2 cellular contexts compared by ENCODE assay signal in genomic region chr7:133860628-133861135, GRCh38.
A peak's percentile ranks its signal among the peaks of the same experiment; 100 is the strongest.
TF ChIP-seq lines count a peak whose summit lies in the region.

No MANE protein-coding gene starts in this region.

TF ChIP-seq in IMR-90, 13 proteins besides CTCF, POLR2A, EP300 and RAD21 (continued from another document):
- TF ChIP-seq, protein P1, sequence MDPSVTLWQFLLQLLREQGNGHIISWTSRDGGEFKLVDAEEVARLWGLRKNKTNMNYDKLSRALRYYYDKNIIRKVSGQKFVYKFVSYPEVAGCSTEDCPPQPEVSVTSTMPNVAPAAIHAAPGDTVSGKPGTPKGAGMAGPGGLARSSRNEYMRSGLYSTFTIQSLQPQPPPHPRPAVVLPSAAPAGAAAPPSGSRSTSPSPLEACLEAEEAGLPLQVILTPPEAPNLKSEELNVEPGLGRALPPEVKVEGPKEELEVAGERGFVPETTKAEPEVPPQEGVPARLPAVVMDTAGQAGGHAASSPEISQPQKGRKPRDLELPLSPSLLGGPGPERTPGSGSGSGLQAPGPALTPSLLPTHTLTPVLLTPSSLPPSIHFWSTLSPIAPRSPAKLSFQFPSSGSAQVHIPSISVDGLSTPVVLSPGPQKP (IDR thresholded peaks at IDR 0.05; ENCODE audit: borderline replicate concordance, low read depth, low read length): no peak
- TF ChIP-seq CEBPB (IDR thresholded peaks at IDR 0.05; ENCODE audit: low read depth, low read length): no peak
- no peak for TF ChIP-seq SMC3 (IDR thresholded peaks at IDR 0.05; ENCODE audit: low read depth, low read length)
- TF ChIP-seq BHLHE40 (IDR thresholded peaks at IDR 0.05; ENCODE audit: low read depth, low read length): no peak
- TF ChIP-seq NFE2L2 (IDR thresholded peaks at IDR 0.05; ENCODE audit: low read depth, low read length): no peak
- TF ChIP-seq MAZ (IDR thresholded peaks at IDR 0.05; ENCODE audit: borderline replicate concordance, low read depth, low read length): no peak
- TF ChIP-seq, protein P2, sequence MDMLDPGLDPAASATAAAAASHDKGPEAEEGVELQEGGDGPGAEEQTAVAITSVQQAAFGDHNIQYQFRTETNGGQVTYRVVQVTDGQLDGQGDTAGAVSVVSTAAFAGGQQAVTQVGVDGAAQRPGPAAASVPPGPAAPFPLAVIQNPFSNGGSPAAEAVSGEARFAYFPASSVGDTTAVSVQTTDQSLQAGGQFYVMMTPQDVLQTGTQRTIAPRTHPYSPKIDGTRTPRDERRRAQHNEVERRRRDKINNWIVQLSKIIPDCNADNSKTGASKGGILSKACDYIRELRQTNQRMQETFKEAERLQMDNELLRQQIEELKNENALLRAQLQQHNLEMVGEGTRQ (IDR thresholded peaks at IDR 0.05; ENCODE audit: low read depth, low read length): no peak
- TF ChIP-seq CHD1 (IDR thresholded peaks at IDR 0.05; ENCODE audit: low read depth, low read length): no peak
- no peak for TF ChIP-seq MAFK (IDR thresholded peaks at IDR 0.05; ENCODE audit: low read depth, low read length)
- no peak for TF ChIP-seq RFX5 (IDR thresholded peaks at IDR 0.05; ENCODE audit: low read depth, low read length)
- no peak for TF ChIP-seq MXI1 (IDR thresholded peaks at IDR 0.05; ENCODE audit: borderline replicate concordance, low read depth, low read length)

TF ChIP-seq in K562, 482 proteins besides CTCF, POLR2A, EP300 and RAD21:
- TF ChIP-seq, protein P3, sequence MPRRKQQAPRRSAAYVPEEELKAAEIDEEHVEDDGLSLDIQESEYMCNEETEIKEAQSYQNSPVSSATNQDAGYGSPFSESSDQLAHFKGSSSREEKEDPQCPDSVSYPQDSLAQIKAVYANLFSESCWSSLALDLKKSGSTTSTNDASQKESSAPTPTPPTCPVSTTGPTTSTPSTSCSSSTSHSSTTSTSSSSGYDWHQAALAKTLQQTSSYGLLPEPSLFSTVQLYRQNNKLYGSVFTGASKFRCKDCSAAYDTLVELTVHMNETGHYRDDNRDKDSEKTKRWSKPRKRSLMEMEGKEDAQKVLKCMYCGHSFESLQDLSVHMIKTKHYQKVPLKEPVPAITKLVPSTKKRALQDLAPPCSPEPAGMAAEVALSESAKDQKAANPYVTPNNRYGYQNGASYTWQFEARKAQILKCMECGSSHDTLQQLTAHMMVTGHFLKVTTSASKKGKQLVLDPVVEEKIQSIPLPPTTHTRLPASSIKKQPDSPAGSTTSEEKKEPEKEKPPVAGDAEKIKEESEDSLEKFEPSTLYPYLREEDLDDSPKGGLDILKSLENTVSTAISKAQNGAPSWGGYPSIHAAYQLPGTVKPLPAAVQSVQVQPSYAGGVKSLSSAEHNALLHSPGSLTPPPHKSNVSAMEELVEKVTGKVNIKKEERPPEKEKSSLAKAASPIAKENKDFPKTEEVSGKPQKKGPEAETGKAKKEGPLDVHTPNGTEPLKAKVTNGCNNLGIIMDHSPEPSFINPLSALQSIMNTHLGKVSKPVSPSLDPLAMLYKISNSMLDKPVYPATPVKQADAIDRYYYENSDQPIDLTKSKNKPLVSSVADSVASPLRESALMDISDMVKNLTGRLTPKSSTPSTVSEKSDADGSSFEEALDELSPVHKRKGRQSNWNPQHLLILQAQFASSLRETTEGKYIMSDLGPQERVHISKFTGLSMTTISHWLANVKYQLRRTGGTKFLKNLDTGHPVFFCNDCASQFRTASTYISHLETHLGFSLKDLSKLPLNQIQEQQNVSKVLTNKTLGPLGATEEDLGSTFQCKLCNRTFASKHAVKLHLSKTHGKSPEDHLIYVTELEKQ (CRISPR knock-in tag; IDR thresholded peaks at IDR 0.05): no peak
- TF ChIP-seq ZNF316 (IDR thresholded peaks at IDR 0.05) (peak; percentile 15; the same call in 1 of the 2 replicates), SP1 (CRISPR knock-in tag; IDR thresholded peaks at IDR 0.05) (no peak)
